ENCODE assay signal across 1 cellular context in the genomic region with DNA sequence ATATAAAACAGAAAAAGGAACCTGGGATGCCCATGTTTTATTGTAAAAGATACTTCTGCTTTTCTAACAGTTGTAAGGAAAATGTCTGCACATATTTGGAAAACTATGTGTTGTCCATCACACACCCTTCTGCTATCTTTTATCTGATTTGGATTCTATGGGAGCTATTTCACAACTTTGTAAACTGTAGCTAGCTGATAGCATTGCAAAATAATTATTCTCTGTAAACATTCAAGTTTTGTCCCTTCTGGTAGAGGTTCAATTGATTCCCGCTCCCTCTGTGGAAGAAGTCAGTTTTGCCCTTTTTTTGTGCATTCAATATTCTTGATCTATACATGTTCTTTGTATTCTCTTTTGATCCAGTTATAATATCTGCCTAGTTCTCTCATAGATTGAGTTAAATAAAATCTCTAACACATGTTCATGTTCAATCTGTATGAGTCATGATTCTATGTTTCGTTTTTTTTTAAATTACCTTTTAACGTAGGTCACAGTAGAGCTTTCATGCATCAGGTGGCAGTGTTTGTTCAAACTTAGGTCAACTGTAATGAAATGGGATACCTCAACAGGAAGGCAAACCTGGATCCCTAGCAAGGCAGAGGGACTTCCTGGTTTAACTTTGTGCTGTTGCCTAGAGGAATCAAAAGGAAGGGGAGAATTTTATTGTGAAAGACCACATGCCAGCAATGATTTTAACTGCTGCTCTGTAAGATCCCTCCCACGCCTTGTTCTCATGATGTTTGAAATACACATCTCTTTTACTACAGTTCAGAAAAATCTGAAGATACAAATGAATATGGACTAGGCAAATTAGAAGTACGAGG.
TF ChIP-seq lines count a peak whose summit lies in the region.

No MANE protein-coding gene starts in this region.

TF ChIP-seq in HepG2, 621 proteins besides CTCF, POLR2A, EP300 and RAD21 (continued from another document and continues in another):
- TF ChIP-seq, protein P1, sequence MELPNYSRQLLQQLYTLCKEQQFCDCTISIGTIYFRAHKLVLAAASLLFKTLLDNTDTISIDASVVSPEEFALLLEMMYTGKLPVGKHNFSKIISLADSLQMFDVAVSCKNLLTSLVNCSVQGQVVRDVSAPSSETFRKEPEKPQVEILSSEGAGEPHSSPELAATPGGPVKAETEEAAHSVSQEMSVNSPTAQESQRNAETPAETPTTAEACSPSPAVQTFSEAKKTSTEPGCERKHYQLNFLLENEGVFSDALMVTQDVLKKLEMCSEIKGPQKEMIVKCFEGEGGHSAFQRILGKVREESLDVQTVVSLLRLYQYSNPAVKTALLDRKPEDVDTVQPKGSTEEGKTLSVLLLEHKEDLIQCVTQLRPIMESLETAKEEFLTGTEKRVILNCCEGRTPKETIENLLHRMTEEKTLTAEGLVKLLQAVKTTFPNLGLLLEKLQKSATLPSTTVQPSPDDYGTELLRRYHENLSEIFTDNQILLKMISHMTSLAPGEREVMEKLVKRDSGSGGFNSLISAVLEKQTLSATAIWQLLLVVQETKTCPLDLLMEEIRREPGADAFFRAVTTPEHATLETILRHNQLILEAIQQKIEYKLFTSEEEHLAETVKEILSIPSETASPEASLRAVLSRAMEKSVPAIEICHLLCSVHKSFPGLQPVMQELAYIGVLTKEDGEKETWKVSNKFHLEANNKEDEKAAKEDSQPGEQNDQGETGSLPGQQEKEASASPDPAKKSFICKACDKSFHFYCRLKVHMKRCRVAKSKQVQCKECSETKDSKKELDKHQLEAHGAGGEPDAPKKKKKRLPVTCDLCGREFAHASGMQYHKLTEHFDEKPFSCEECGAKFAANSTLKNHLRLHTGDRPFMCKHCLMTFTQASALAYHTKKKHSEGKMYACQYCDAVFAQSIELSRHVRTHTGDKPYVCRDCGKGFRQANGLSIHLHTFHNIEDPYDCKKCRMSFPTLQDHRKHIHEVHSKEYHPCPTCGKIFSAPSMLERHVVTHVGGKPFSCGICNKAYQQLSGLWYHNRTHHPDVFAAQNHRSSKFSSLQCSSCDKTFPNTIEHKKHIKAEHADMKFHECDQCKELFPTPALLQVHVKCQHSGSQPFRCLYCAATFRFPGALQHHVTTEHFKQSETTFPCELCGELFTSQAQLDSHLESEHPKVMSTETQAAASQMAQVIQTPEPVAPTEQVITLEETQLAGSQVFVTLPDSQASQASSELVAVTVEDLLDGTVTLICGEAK (IDR thresholded peaks at IDR 0.05), result no peak
- TF ChIP-seq, protein P1 (CRISPR knock-in tag; IDR thresholded peaks at IDR 0.05), result no peak
- TF ChIP-seq STAG1 (CRISPR knock-in tag; IDR thresholded peaks at IDR 0.05) (peak; percentile 89), ELF4 (CRISPR knock-in tag; IDR thresholded peaks at IDR 0.05; ENCODE audit: borderline replicate concordance) (0 out of 2 replicates have a peak, but pooled peaks have one; percentile 31), KDM3A (CRISPR knock-in tag; IDR thresholded peaks at IDR 0.05; ENCODE audit: low read depth) (no peak), ZKSCAN5 (CRISPR knock-in tag; IDR thresholded peaks at IDR 0.05) (no peak), ETV5 (CRISPR knock-in tag; IDR thresholded peaks at IDR 0.05; ENCODE audit: borderline replicate concordance) (peak; percentile 47; the same call in 1 of the 2 replicates), ZNF446 (CRISPR knock-in tag; IDR thresholded peaks at IDR 0.05) (no peak), CBFB (CRISPR knock-in tag; IDR thresholded peaks at IDR 0.05) (no peak), MED13 (CRISPR knock-in tag; IDR thresholded peaks at IDR 0.05) (no peak), HMG20B (CRISPR knock-in tag; conservative IDR thresholded peaks at IDR 0.05) (no peak), ZNF556 (CRISPR knock-in tag; IDR thresholded peaks at IDR 0.05; ENCODE audit: borderline replicate concordance) (no peak), CREB1 (IDR thresholded peaks at IDR 0.05) (no peak), CREB1 (CRISPR knock-in tag; IDR thresholded peaks at IDR 0.05) (0 out of 2 replicates have a peak, but pooled peaks have one; percentile 16), ZNF354B (CRISPR knock-in tag; IDR thresholded peaks at IDR 0.05) (no peak), CBX5 (CRISPR knock-in tag; IDR thresholded peaks at IDR 0.05; ENCODE audit: borderline replicate concordance) (no peak), PAX8 (CRISPR knock-in tag; IDR thresholded peaks at IDR 0.05; ENCODE audit: borderline replicate concordance) (no peak), ZSCAN22 (CRISPR knock-in tag; IDR thresholded peaks at IDR 0.05) (no peak), SIN3A (IDR thresholded peaks at IDR 0.05; ENCODE audit: borderline replicate concordance, low read depth, low read length) (no peak), ZNF326 (CRISPR knock-in tag; IDR thresholded peaks at IDR 0.05; ENCODE audit: borderline replicate concordance) (no peak), ZBTB3 (CRISPR knock-in tag; IDR thresholded peaks at IDR 0.05; ENCODE audit: borderline replicate concordance, low read depth) (no peak), CHD2 (IDR thresholded peaks at IDR 0.05; ENCODE audit: low read depth, low read length) (no peak), SOX5 (CRISPR knock-in tag; IDR thresholded peaks at IDR 0.05; ENCODE audit: borderline replicate concordance) (no peak)
- TF ChIP-seq, protein P2, sequence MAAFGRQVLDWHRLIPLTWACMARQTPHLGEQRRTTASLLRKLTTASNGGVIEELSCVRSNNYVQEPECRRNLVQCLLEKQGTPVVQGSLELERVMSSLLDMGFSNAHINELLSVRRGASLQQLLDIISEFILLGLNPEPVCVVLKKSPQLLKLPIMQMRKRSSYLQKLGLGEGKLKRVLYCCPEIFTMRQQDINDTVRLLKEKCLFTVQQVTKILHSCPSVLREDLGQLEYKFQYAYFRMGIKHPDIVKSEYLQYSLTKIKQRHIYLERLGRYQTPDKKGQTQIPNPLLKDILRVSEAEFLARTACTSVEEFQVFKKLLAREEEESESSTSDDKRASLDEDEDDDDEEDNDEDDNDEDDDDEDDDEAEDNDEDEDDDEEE (CRISPR knock-in tag; IDR thresholded peaks at IDR 0.05), result no peak
- TF ChIP-seq, protein P3, sequence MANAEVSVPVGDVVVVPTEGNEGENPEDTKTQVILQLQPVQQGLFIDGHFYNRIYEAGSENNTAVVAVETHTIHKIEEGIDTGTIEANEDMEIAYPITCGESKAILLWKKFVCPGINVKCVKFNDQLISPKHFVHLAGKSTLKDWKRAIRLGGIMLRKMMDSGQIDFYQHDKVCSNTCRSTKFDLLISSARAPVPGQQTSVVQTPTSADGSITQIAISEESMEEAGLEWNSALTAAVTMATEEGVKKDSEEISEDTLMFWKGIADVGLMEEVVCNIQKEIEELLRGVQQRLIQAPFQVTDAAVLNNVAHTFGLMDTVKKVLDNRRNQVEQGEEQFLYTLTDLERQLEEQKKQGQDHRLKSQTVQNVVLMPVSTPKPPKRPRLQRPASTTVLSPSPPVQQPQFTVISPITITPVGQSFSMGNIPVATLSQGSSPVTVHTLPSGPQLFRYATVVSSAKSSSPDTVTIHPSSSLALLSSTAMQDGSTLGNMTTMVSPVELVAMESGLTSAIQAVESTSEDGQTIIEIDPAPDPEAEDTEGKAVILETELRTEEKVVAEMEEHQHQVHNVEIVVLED (CRISPR knock-in tag; IDR thresholded peaks at IDR 0.05; ENCODE audit: borderline replicate concordance), result no peak
- TF ChIP-seq, protein P4, sequence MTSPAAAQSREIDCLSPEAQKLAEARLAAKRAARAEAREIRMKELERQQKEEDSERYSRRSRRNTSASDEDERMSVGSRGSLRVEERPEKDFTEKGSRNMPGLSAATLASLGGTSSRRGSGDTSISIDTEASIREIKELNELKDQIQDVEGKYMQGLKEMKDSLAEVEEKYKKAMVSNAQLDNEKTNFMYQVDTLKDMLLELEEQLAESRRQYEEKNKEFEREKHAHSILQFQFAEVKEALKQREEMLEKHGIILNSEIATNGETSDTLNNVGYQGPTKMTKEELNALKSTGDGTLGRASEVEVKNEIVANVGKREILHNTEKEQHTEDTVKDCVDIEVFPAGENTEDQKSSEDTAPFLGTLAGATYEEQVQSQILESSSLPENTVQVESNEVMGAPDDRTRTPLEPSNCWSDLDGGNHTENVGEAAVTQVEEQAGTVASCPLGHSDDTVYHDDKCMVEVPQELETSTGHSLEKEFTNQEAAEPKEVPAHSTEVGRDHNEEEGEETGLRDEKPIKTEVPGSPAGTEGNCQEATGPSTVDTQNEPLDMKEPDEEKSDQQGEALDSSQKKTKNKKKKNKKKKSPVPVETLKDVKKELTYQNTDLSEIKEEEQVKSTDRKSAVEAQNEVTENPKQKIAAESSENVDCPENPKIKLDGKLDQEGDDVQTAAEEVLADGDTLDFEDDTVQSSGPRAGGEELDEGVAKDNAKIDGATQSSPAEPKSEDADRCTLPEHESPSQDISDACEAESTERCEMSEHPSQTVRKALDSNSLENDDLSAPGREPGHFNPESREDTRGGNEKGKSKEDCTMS (CRISPR knock-in tag; conservative IDR thresholded peaks at IDR 0.05), result no peak
- TF ChIP-seq, protein P5, sequence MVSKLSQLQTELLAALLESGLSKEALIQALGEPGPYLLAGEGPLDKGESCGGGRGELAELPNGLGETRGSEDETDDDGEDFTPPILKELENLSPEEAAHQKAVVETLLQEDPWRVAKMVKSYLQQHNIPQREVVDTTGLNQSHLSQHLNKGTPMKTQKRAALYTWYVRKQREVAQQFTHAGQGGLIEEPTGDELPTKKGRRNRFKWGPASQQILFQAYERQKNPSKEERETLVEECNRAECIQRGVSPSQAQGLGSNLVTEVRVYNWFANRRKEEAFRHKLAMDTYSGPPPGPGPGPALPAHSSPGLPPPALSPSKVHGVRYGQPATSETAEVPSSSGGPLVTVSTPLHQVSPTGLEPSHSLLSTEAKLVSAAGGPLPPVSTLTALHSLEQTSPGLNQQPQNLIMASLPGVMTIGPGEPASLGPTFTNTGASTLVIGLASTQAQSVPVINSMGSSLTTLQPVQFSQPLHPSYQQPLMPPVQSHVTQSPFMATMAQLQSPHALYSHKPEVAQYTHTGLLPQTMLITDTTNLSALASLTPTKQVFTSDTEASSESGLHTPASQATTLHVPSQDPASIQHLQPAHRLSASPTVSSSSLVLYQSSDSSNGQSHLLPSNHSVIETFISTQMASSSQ (IDR thresholded peaks at IDR 0.05; ENCODE audit: low read depth), result no peak
- TF ChIP-seq, protein P5 (CRISPR knock-in tag; IDR thresholded peaks at IDR 0.05; ENCODE audit: borderline replicate concordance), result no peak
- TF ChIP-seq, protein P6, sequence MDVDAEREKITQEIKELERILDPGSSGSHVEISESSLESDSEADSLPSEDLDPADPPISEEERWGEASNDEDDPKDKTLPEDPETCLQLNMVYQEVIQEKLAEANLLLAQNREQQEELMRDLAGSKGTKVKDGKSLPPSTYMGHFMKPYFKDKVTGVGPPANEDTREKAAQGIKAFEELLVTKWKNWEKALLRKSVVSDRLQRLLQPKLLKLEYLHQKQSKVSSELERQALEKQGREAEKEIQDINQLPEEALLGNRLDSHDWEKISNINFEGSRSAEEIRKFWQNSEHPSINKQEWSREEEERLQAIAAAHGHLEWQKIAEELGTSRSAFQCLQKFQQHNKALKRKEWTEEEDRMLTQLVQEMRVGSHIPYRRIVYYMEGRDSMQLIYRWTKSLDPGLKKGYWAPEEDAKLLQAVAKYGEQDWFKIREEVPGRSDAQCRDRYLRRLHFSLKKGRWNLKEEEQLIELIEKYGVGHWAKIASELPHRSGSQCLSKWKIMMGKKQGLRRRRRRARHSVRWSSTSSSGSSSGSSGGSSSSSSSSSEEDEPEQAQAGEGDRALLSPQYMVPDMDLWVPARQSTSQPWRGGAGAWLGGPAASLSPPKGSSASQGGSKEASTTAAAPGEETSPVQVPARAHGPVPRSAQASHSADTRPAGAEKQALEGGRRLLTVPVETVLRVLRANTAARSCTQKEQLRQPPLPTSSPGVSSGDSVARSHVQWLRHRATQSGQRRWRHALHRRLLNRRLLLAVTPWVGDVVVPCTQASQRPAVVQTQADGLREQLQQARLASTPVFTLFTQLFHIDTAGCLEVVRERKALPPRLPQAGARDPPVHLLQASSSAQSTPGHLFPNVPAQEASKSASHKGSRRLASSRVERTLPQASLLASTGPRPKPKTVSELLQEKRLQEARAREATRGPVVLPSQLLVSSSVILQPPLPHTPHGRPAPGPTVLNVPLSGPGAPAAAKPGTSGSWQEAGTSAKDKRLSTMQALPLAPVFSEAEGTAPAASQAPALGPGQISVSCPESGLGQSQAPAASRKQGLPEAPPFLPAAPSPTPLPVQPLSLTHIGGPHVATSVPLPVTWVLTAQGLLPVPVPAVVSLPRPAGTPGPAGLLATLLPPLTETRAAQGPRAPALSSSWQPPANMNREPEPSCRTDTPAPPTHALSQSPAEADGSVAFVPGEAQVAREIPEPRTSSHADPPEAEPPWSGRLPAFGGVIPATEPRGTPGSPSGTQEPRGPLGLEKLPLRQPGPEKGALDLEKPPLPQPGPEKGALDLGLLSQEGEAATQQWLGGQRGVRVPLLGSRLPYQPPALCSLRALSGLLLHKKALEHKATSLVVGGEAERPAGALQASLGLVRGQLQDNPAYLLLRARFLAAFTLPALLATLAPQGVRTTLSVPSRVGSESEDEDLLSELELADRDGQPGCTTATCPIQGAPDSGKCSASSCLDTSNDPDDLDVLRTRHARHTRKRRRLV (CRISPR knock-in tag; IDR thresholded peaks at IDR 0.05), result no peak
